ENCODE assay signal across 8 cellular contexts in the genomic region with DNA sequence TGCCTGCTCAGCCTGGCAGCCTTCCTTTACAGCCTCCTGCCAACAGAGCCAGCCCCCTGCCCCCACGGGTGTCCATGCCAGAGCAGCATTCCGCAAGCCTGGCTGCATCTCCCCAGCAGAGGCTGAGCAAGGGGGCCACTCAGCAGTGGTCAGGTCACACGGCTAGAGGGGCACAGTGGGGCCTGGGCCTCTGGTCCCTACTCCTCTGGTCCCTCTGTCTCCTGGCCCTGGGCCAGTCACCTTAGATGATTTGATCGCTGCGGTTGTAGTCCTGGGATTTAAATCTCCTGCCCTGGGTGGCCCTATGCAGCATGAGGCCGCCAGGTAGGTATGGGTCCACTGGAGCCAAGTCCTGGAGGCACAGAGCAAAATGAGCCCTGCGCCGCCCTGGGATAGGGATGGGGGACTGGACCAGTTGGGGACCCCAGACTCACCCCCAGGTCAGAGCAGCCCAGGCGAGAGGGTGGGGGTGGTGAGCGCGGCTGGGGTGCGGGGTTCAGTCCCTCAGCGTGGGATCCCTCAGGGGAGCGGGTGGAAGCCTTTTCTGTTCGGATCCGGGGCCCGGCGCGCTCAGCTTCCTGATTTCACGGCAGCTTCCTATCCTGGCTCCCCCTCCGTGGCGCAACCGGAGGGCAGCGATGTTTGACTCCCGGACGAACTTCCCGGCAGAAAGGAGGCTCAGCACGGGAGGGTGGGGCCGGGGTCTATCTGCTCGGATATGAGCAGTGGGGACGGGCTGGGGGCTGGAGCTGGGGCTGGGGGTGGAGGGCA. TPM values are rescaled to one million over a fixed set of nuclear protein-coding genes. Genes with fewer than 3 reads are reported as not detected.
A peak's percentile ranks its signal among the peaks of the same experiment; 100 is the strongest.
DNase-seq lines count a peak whose midpoint lies in the region; ATAC-seq and TF ChIP-seq lines count a peak whose summit lies in the region.

TSS of gene ZBTB47 (plus strand) at position 138 of the 771 bp plus-strand sequence. CDS start 4,659 bp downstream, outside the sequence.

- DNase-seq in BE2C (no peak), HAP-1 (ENCODE audit: low spot score in 2 of 2) (peak in 1 of 2 experiments; percentile 56), fibroblast of lung (ENCODE audit: low read depth in 2 of 2) (peak; percentile 29 to 49), aorta (peak; percentile 88 to 92)

- H3K27ac ChIP-seq in fibroblast of lung (ENCODE audit: insufficient read depth, low read length) (peak within 1 kb of the TSS; percentile 80), muscle layer of colon (ENCODE audit: low read depth, low read length) (peak within 1 kb of the TSS; percentile 81), aorta (ENCODE audit: low read depth in 1 of 2, low read length in 2 of 2) (peak within 1 kb of the TSS; percentile 93 to 94)

- H3K27me3 ChIP-seq in BE2C (no peaks in the 10 kb centered on the region), HAP-1 (ENCODE audit: low read depth) (no peaks in the 10 kb centered on the region), fibroblast of lung (ENCODE audit: control insufficient read depth, insufficient read depth, low read length) (no peaks in the 10 kb centered on the region), muscle layer of colon (ENCODE audit: control insufficient read depth in 1 of 2, insufficient read depth in 2 of 2, low read length in 2 of 2) (no peaks in the 10 kb centered on the region), aorta (ENCODE audit: control insufficient read depth in 1 of 2, insufficient read depth in 2 of 2, low read length in 1 of 2) (no peaks in the 10 kb centered on the region)

- in situ Hi-C loops in HAP-1 (cut with MboI; ENCODE audit: low sequenced_read_pairs) = no loop called here

- no peak within 1 kb of the TSS for H2AFZ ChIP-seq in fibroblast of lung (ENCODE audit: low read length)

- H3K4me3 ChIP-seq in BE2C (ENCODE audit: low read depth, low read length) (peak within 1 kb of the TSS; percentile 53), HAP-1 (peak within 1 kb of the TSS; percentile 46), WI38 (ENCODE audit: low read depth, low read length) (peak within 1 kb of the TSS; percentile 78), fibroblast of lung (replicated peaks in 1 of 4; ENCODE audit: control extremely low read depth in 1 of 4, insufficient read depth in 1 of 4, low read depth in 3 of 4, low read length in 4 of 4) (peak within 1 kb of the TSS; percentile 60 to 82 (median 75)), muscle layer of colon (ENCODE audit: low read depth in 1 of 2, low read length in 2 of 2) (peak within 1 kb of the TSS; percentile 63 to 80), aorta (ENCODE audit: low read length in 2 of 2) (peak within 1 kb of the TSS; percentile 51 to 68)

- WGBS in aorta, 2 donors = 1% methylated on average over 21 to 31 of the region's 31 CpGs

- no peaks in the 10 kb centered on the region for H4K20me1 ChIP-seq in fibroblast of lung (ENCODE audit: control insufficient read depth, extremely low read depth, insufficient read depth, low read length)

- no peaks in the 10 kb centered on the region for H3K36me3 ChIP-seq in BE2C
- peaks cover 5% of the 10 kb centered on the region; the same call in 1 of the 2 replicates for H3K36me3 ChIP-seq in HAP-1 (replicated peaks)
- H3K36me3 ChIP-seq in fibroblast of lung (ENCODE audit: control insufficient read depth, insufficient read depth, low read length) = peaks cover 9% of the 10 kb centered on the region
- peaks cover 12% of the 10 kb centered on the region for H3K36me3 ChIP-seq in muscle layer of colon (ENCODE audit: insufficient read depth, low read length)
- no peaks in the 10 kb centered on the region for H3K36me3 ChIP-seq in aorta (ENCODE audit: control insufficient read depth in 1 of 2, insufficient read depth in 2 of 2, low read length in 1 of 2)

- H3K9ac ChIP-seq in fibroblast of lung (ENCODE audit: insufficient read depth, low read length) (peak within 1 kb of the TSS; percentile 80), muscle layer of colon (ENCODE audit: low read length) (peak within 1 kb of the TSS; percentile 54)

- intact Hi-C loops in aorta (cut with DNase I) = loop anchor here (2.0 to 5.0 kb wide), 3 partner anchors 51 to 91 kb away; partner anchors contain the start of gene NKTR (in 1 of the 2)

- H3K4me1 ChIP-seq in BE2C (peaks cover 5% of the 10 kb centered on the region; the same call in 1 of the 2 replicates), HAP-1 (peaks cover 13% of the 10 kb centered on the region), fibroblast of lung (ENCODE audit: control insufficient read depth, extremely low read depth, insufficient read depth, low read length) (peaks cover 33% of the 10 kb centered on the region), muscle layer of colon (ENCODE audit: insufficient read depth, low read length) (peaks cover 52% of the 10 kb centered on the region), aorta (ENCODE audit: control insufficient read depth in 1 of 2, insufficient read depth in 2 of 2, low read length in 2 of 2) (peaks cover 0 to under 1% of the 10 kb centered on the region in 2 donors)

- TF ChIP-seq CTCF in BE2C (IDR thresholded peaks at IDR 0.05; ENCODE audit: low read depth, low read length) (no peak), WI38 (IDR thresholded peaks at IDR 0.05; ENCODE audit: low read depth, low read length) (no peak), fibroblast of lung (conservative IDR thresholded peaks at IDR 0.05 in 1 of 2, IDR thresholded peaks at IDR 0.05 in 1 of 2; ENCODE audit: low read depth in 1 of 2, low read length in 2 of 2) (no peak)

- peaks cover 32% of the 10 kb centered on the region for H3K79me2 ChIP-seq in fibroblast of lung (ENCODE audit: control insufficient read depth, insufficient read depth, low read length)

- peak; percentile 57 for ATAC-seq in aorta (ENCODE audit: low FRiP score)
- no peak for ATAC-seq in GM21825 (IDR thresholded peaks at IDR 0.05; ENCODE audit: unreplicated experiment)
- ATAC-seq in GM18858 (IDR thresholded peaks at IDR 0.05; ENCODE audit: unreplicated experiment) = no peak

- H3K9me3 ChIP-seq in BE2C = no peaks in the 10 kb centered on the region
- no peaks in the 10 kb centered on the region for H3K9me3 ChIP-seq in HAP-1
- H3K9me3 ChIP-seq in fibroblast of lung (ENCODE audit: control insufficient read depth, insufficient read depth, low read depth, low read length) = no peaks in the 10 kb centered on the region
- H3K9me3 ChIP-seq in muscle layer of colon (ENCODE audit: low read length) = no peaks in the 10 kb centered on the region
- no peaks in the 10 kb centered on the region for H3K9me3 ChIP-seq in aorta (ENCODE audit: control insufficient read depth, low read length)

- peak within 1 kb of the TSS; percentile 84 for H3K4me2 ChIP-seq in fibroblast of lung (ENCODE audit: extremely low read depth, insufficient read depth, low read length)

RNA-seq across cellular contexts. Expression of gene ZBTB47, which starts in this region (rescaled TPM):
- polyA plus RNA-seq in BE2C (2012; ENCODE audit: insufficient read depth, insufficient read length, low read depth) = 3.4 TPM
- 32.1 and 49.4 TPM in 2 replicates for total RNA-seq in fibroblast of lung
- 15.2 and 15.6 TPM in 2 replicates for polyA plus RNA-seq in fibroblast of lung
- 20.8 and 21.0 TPM in 2 replicates for polyA plus RNA-seq in fibroblast of lung (2012)
- polyA minus RNA-seq in fibroblast of lung (ENCODE audit: low replicate concordance) = 26.3 and 41.3 TPM in 2 replicates
- 10 to 100 TPM; 72.4 to 82.0 TPM for total RNA-seq in aorta
- polyA plus RNA-seq in aorta = 10 to 100 TPM; 42.3 to 77.1 TPM
